Comparison of ENCODE assay signal across 8 cellular contexts in genomic region chr17:77427471-77427991, GRCh38.
DNase-seq lines count a peak whose midpoint lies in the region; ATAC-seq lines count a peak whose summit lies in the region.

No MANE protein-coding gene starts in this region.

- no peak for ATAC-seq in activated naive CD8-positive, alpha-beta T cell treated with anti-CD3 and anti-CD28 coated beads, Interleukin-2, amount 10 ng/mL, durations not matched to agents 7 days and 5 days (ENCODE audit: low read depth)
- ATAC-seq in activated naive CD8-positive, alpha-beta T cell treated with anti-CD3 and anti-CD28 coated beads, Interleukin-2, amount 50 U/mL, for 24 hours = no peak
- ATAC-seq in GM18867 (IDR thresholded peaks at IDR 0.05; ENCODE audit: unreplicated experiment) (no peak), HG03135 (IDR thresholded peaks at IDR 0.05; ENCODE audit: unreplicated experiment) (no peak), GM21423 (IDR thresholded peaks at IDR 0.05; ENCODE audit: unreplicated experiment) (no peak)

- peak overlapping the region; percentile 67 for H3K27ac ChIP-seq in cingulate gyrus (ENCODE audit: low read depth, low read length)

- H3K27ac Mint-ChIP-seq in activated naive CD8-positive, alpha-beta T cell treated with anti-CD3 and anti-CD28 coated beads, Interleukin-2, amount 10 ng/mL, durations not matched to agents 7 days and 5 days = peak overlapping the region; percentile 74
- H3K27ac Mint-ChIP-seq in activated naive CD8-positive, alpha-beta T cell treated with anti-CD3 and anti-CD28 coated beads, Interleukin-2, amount 50 U/mL, for 24 hours = no peak overlapping the region

- no peaks in the 10 kb centered on the region for H3K27me3 Mint-ChIP-seq in activated naive CD8-positive, alpha-beta T cell treated with anti-CD3 and anti-CD28 coated beads, Interleukin-2, amount 10 ng/mL, durations not matched to agents 7 days and 5 days
- no peaks in the 10 kb centered on the region for H3K27me3 Mint-ChIP-seq in activated naive CD8-positive, alpha-beta T cell treated with anti-CD3 and anti-CD28 coated beads, Interleukin-2, amount 50 U/mL, for 24 hours

- H3K36me3 Mint-ChIP-seq in activated naive CD8-positive, alpha-beta T cell treated with anti-CD3 and anti-CD28 coated beads, Interleukin-2, amount 10 ng/mL, durations not matched to agents 7 days and 5 days = no peaks in the 10 kb centered on the region
- H3K36me3 Mint-ChIP-seq in activated naive CD8-positive, alpha-beta T cell treated with anti-CD3 and anti-CD28 coated beads, Interleukin-2, amount 50 U/mL, for 24 hours (ENCODE audit: low read depth) = no peaks in the 10 kb centered on the region

- POLR2A ChIA-PET in activated naive CD8-positive, alpha-beta T cell treated with anti-CD3 and anti-CD28 coated beads, Interleukin-2, amount 10 ng/mL, durations not matched to agents 7 days and 5 days (lab: Charles Lee) = interaction anchor here (0.7 to 2.4 kb wide), 8 partner anchors 9 to 102 kb away, joined by 3 to 8 read pairs (median 4); no protein-coding TSS in a partner anchor

- H3K4me1 Mint-ChIP-seq in activated naive CD8-positive, alpha-beta T cell treated with anti-CD3 and anti-CD28 coated beads, Interleukin-2, amount 10 ng/mL, durations not matched to agents 7 days and 5 days = peaks cover 60% of the 10 kb centered on the region
- peaks cover 79% of the 10 kb centered on the region for H3K4me1 Mint-ChIP-seq in activated naive CD8-positive, alpha-beta T cell treated with anti-CD3 and anti-CD28 coated beads, Interleukin-2, amount 50 U/mL, for 24 hours

- DNase-seq in activated naive CD8-positive, alpha-beta T cell treated with anti-CD3 and anti-CD28 coated beads, Interleukin-2, amount 10 ng/mL, durations not matched to agents 7 days and 5 days = no peak
- DNase-seq in activated naive CD8-positive, alpha-beta T cell treated with anti-CD3 and anti-CD28 coated beads, Interleukin-2, amount 50 U/mL, for 24 hours = no peak
- peak; percentile 46 for DNase-seq in medulla oblongata (ENCODE audit: extremely low spot score)
- no peak for DNase-seq in activated CD4-positive, alpha-beta T cell treated with anti-CD3 and anti-CD28 coated beads for 4 hours

- H3K9me3 Mint-ChIP-seq in activated naive CD8-positive, alpha-beta T cell treated with anti-CD3 and anti-CD28 coated beads, Interleukin-2, amount 10 ng/mL, durations not matched to agents 7 days and 5 days = no peaks in the 10 kb centered on the region
- H3K9me3 Mint-ChIP-seq in activated naive CD8-positive, alpha-beta T cell treated with anti-CD3 and anti-CD28 coated beads, Interleukin-2, amount 50 U/mL, for 24 hours = no peaks in the 10 kb centered on the region

- H3K4me3 Mint-ChIP-seq in activated naive CD8-positive, alpha-beta T cell treated with anti-CD3 and anti-CD28 coated beads, Interleukin-2, amount 10 ng/mL, durations not matched to agents 7 days and 5 days = no peak overlapping the region
- H3K4me3 Mint-ChIP-seq in activated naive CD8-positive, alpha-beta T cell treated with anti-CD3 and anti-CD28 coated beads, Interleukin-2, amount 50 U/mL, for 24 hours = no peak overlapping the region
